In genomic region chr7:105268511-105269392, GRCh38 we compare ENCODE assay signal across 8 cellular contexts.
DNase-seq lines count a peak whose midpoint lies in the region; ATAC-seq, FAIRE-seq and TF ChIP-seq lines count a peak whose summit lies in the region.

No MANE protein-coding gene starts in this region.

- WGBS in testis, 2 donors = 22 to 27% methylated on average over 6 of the region's 6 CpGs

- H3K4me1 ChIP-seq in colonic mucosa = no peaks in the 10 kb centered on the region
- peaks cover 31% of the 10 kb centered on the region for H3K4me1 ChIP-seq in lower lobe of right lung
- H3K4me1 ChIP-seq in testis = peaks cover 20% of the 10 kb centered on the region

- intact Hi-C loops in colonic mucosa (cut with DNase I) = no loop called here
- intact Hi-C loops in lower lobe of right lung (cut with DNase I) = no loop called here
- intact Hi-C loops in testis (cut with DNase I; ENCODE audit: low total_unique reads) = no loop called here

- TF ChIP-seq POLR2A in testis (IDR thresholded peaks at IDR 0.05) = no peak

- DNase-seq in DMS153 (lab: John Stamatoyannopoulos, UW) (peak; percentile 12), HL-60 (ENCODE audit: low read depth in 1 of 2, low spot score in 1 of 2) (peak; percentile 21 to 45), RCC 7860 (ENCODE audit: low spot score) (peak; percentile 28), colonic mucosa (peak; percentile 30), lower lobe of right lung (no peak), testis (peak; percentile 37)

- H3K27ac ChIP-seq in HL-60 (replicated peaks) = peak overlapping the region; percentile 92
- H3K27ac ChIP-seq in colonic mucosa = peak overlapping the region; percentile 35
- peak overlapping the region; percentile 67 for H3K27ac ChIP-seq in lower lobe of right lung
- peak overlapping the region; percentile 57 to 74 for H3K27ac ChIP-seq in testis

- peak; percentile 86 for FAIRE-seq in RCC 7860 (lab: Jason Lieb, UNC)

- ATAC-seq in GM19397 (IDR thresholded peaks at IDR 0.05; ENCODE audit: unreplicated experiment) = peak; percentile 55
- peak; percentile 85 to 93 for ATAC-seq in lower lobe of right lung
- ATAC-seq in HG03097 (IDR thresholded peaks at IDR 0.05; ENCODE audit: low FRiP score, unreplicated experiment) = no peak

- H3K36me3 ChIP-seq in colonic mucosa = no peaks in the 10 kb centered on the region
- no peaks in the 10 kb centered on the region for H3K36me3 ChIP-seq in lower lobe of right lung
- no peaks in the 10 kb centered on the region for H3K36me3 ChIP-seq in testis (ENCODE audit: low read depth, missing control alignments)

- H3K9ac ChIP-seq in colonic mucosa (ENCODE audit: low read depth in 2 of 2, low read length in 2 of 2) = peak overlapping the region in 1 of 2 donors; percentile 73

- H3K4me3 ChIP-seq in HL-60 (replicated peaks; ENCODE audit: insufficient read depth, low read length) (peak overlapping the region; percentile 45), colonic mucosa (peak overlapping the region; percentile 14), lower lobe of right lung (peak overlapping the region; percentile 55), testis (peak overlapping the region; percentile 15 to 30)

- H3K27me3 ChIP-seq in HL-60 (ENCODE audit: insufficient read depth, poor library complexity, severe bottlenecking) = no peaks in the 10 kb centered on the region
- H3K27me3 ChIP-seq in colonic mucosa = no peaks in the 10 kb centered on the region
- H3K27me3 ChIP-seq in lower lobe of right lung (ENCODE audit: low read depth) = no peaks in the 10 kb centered on the region
- H3K27me3 ChIP-seq in testis = no peaks in the 10 kb centered on the region

- H3K9me3 ChIP-seq in colonic mucosa (no peaks in the 10 kb centered on the region), lower lobe of right lung (no peaks in the 10 kb centered on the region), testis (no peaks in the 10 kb centered on the region)

- no peak for TF ChIP-seq CTCF in HL-60 (IDR thresholded peaks at IDR 0.05; ENCODE audit: insufficient read depth, low read length)
- TF ChIP-seq CTCF in colonic mucosa (IDR thresholded peaks at IDR 0.05) = no peak
- no peak for TF ChIP-seq CTCF in lower lobe of right lung (IDR thresholded peaks at IDR 0.05)
- TF ChIP-seq CTCF in testis (IDR thresholded peaks at IDR 0.05) = no peak

Comparison
In these comparisons a context has a peak if more than half of its experiments do, and no peak if none do; other contexts are left out.
1. H3K27ac ChIP-seq: peak in every context shown above with its lines; median percentile 92 in HL-60; 67 in lower lobe of right lung; 66 in testis; 35 in colonic mucosa.